Comparison of ENCODE assay signal across 1 cellular context in genomic region chr19:50812474-50812873, GRCh38.
A peak's percentile ranks its signal among the peaks of the same experiment; 100 is the strongest.
TF ChIP-seq lines count a peak whose summit lies in the region.

No MANE protein-coding gene starts in this region.

TF ChIP-seq in GM12878, 131 proteins besides CTCF, POLR2A, EP300 and RAD21:
- TF ChIP-seq NR2C2 (IDR thresholded peaks at IDR 0.05; ENCODE audit: borderline replicate concordance, control insufficient read depth, insufficient read length, low read depth) (no peak), SMAD1 (IDR thresholded peaks at IDR 0.05; ENCODE audit: low read depth, partially characterized antibody) (no peak), CBX3 (IDR thresholded peaks at IDR 0.05; ENCODE audit: borderline replicate concordance, low read depth) (no peak), FOXK2 (IDR thresholded peaks at IDR 0.05) (peak; percentile 47; the same call in 1 of the 2 replicates), E2F4 (IDR thresholded peaks at IDR 0.05; ENCODE audit: low read depth, low read length) (no peak), GATAD2B (conservative IDR thresholded peaks at IDR 0.05; ENCODE audit: low read depth) (no peak), JUND (IDR thresholded peaks at IDR 0.05; ENCODE audit: low read depth, low read length) (no peak)
